1 cellular context compared by ENCODE assay signal in genomic region chr3:33439421-33440327, GRCh38.
TF ChIP-seq lines count a peak whose summit lies in the region.

No MANE protein-coding gene starts in this region.

TF ChIP-seq in HepG2, 621 proteins besides CTCF, POLR2A, EP300 and RAD21 (continued from another document and continues in another):
- TF ChIP-seq ZNF687 (CRISPR knock-in tag; IDR thresholded peaks at IDR 0.05) = peak; percentile 85
- TF ChIP-seq ZNF780A (CRISPR knock-in tag; IDR thresholded peaks at IDR 0.05) = no peak
- peak; percentile 68; the same call in 1 of the 2 replicates for TF ChIP-seq ZNF547 (CRISPR knock-in tag; IDR thresholded peaks at IDR 0.05)
- TF ChIP-seq ARID4A (CRISPR knock-in tag; IDR thresholded peaks at IDR 0.05; ENCODE audit: borderline replicate concordance) = peak; percentile 69
- TF ChIP-seq ZNF619 (CRISPR knock-in tag; IDR thresholded peaks at IDR 0.05) = no peak
- 0 out of 2 replicates have a peak, but pooled peaks have one; percentile 18 for TF ChIP-seq HOXA5 (CRISPR knock-in tag; IDR thresholded peaks at IDR 0.05)
- TF ChIP-seq MAZ (IDR thresholded peaks at IDR 0.05; ENCODE audit: borderline replicate concordance, low read depth, low read length) = no peak
- peak; percentile 55; the same call in 1 of the 2 replicates for TF ChIP-seq MAZ (CRISPR knock-in tag; IDR thresholded peaks at IDR 0.05; ENCODE audit: low read depth)
- TF ChIP-seq ATF3 (CRISPR knock-in tag; IDR thresholded peaks at IDR 0.05) = no peak
- no peak; the same call in 1 of the 2 replicates for TF ChIP-seq CREBL2 (CRISPR knock-in tag; IDR thresholded peaks at IDR 0.05; ENCODE audit: borderline replicate concordance)
- TF ChIP-seq ZNF20 (CRISPR knock-in tag; IDR thresholded peaks at IDR 0.05) = no peak
- TF ChIP-seq SKI (IDR thresholded peaks at IDR 0.05; ENCODE audit: partially characterized antibody) = no peak
- TF ChIP-seq HOXA7 (CRISPR knock-in tag; IDR thresholded peaks at IDR 0.05) = no peak
- TF ChIP-seq ZNF75D (CRISPR knock-in tag; IDR thresholded peaks at IDR 0.05; ENCODE audit: borderline replicate concordance) = no peak
- peak; percentile 1; the same call in 1 of the 2 replicates for TF ChIP-seq ZNF337 (CRISPR knock-in tag; IDR thresholded peaks at IDR 0.05; ENCODE audit: borderline replicate concordance, low read depth)
- TF ChIP-seq ZNF468 (CRISPR knock-in tag; IDR thresholded peaks at IDR 0.05) = no peak
- TF ChIP-seq ZNF761 (CRISPR knock-in tag; conservative IDR thresholded peaks at IDR 0.05) = no peak
- TF ChIP-seq THAP8 (CRISPR knock-in tag; IDR thresholded peaks at IDR 0.05; ENCODE audit: borderline replicate concordance) = no peak
- peak; percentile 74; the same call in 1 of the 2 replicates for TF ChIP-seq KDM5B (CRISPR knock-in tag; IDR thresholded peaks at IDR 0.05; ENCODE audit: borderline replicate concordance)
- TF ChIP-seq DBP (CRISPR knock-in tag; IDR thresholded peaks at IDR 0.05; ENCODE audit: not compliant biosample characterization) = no peak
- no peak for TF ChIP-seq ZNF512 (CRISPR knock-in tag; IDR thresholded peaks at IDR 0.05)
- peak; percentile 35 for TF ChIP-seq ZNF589 (CRISPR knock-in tag; conservative IDR thresholded peaks at IDR 0.05)
- no peak for TF ChIP-seq FOXP1 (IDR thresholded peaks at IDR 0.05)
- no peak for TF ChIP-seq FOXP1 (CRISPR knock-in tag; IDR thresholded peaks at IDR 0.05)
- no peak for TF ChIP-seq TRAFD1 (CRISPR knock-in tag; IDR thresholded peaks at IDR 0.05; ENCODE audit: borderline replicate concordance)
- no peak for TF ChIP-seq ZMYM3 (CRISPR knock-in tag; IDR thresholded peaks at IDR 0.05)
- peak; percentile 17; the same call in 1 of the 2 replicates for TF ChIP-seq HDAC2 (CRISPR knock-in tag; IDR thresholded peaks at IDR 0.05)
- TF ChIP-seq ZNF318 (CRISPR knock-in tag; IDR thresholded peaks at IDR 0.05) = no peak
- peak; percentile 62 for TF ChIP-seq TBX2 (CRISPR knock-in tag; IDR thresholded peaks at IDR 0.05; ENCODE audit: borderline replicate concordance)
- peak; percentile 23; the same call in 1 of the 2 replicates for TF ChIP-seq ISL2 (CRISPR knock-in tag; IDR thresholded peaks at IDR 0.05)
- no peak for TF ChIP-seq PRMT3 (CRISPR knock-in tag; IDR thresholded peaks at IDR 0.05; ENCODE audit: borderline replicate concordance, low read depth)
- TF ChIP-seq SOX6 (IDR thresholded peaks at IDR 0.05) = no peak
- TF ChIP-seq SOX6 (CRISPR knock-in tag; IDR thresholded peaks at IDR 0.05) = no peak
- TF ChIP-seq ZNF709 (CRISPR knock-in tag; IDR thresholded peaks at IDR 0.05) = peak; percentile 35; the same call in 1 of the 2 replicates
- no peak for TF ChIP-seq ESRRA (CRISPR knock-in tag; IDR thresholded peaks at IDR 0.05; ENCODE audit: low read depth)
- no peak for TF ChIP-seq ADNP (CRISPR knock-in tag; IDR thresholded peaks at IDR 0.05)
- TF ChIP-seq PAF1 (CRISPR knock-in tag; IDR thresholded peaks at IDR 0.05) = no peak
- TF ChIP-seq ZNF124 (CRISPR knock-in tag; IDR thresholded peaks at IDR 0.05) = no peak
- no peak for TF ChIP-seq NONO (IDR thresholded peaks at IDR 0.05)
- no peak for TF ChIP-seq NONO (CRISPR knock-in tag; conservative IDR thresholded peaks at IDR 0.05)
- TF ChIP-seq MAF1 (CRISPR knock-in tag; IDR thresholded peaks at IDR 0.05; ENCODE audit: borderline replicate concordance) = no peak
